Comparison of ENCODE assay signal across 10 cellular contexts in the genomic region with DNA sequence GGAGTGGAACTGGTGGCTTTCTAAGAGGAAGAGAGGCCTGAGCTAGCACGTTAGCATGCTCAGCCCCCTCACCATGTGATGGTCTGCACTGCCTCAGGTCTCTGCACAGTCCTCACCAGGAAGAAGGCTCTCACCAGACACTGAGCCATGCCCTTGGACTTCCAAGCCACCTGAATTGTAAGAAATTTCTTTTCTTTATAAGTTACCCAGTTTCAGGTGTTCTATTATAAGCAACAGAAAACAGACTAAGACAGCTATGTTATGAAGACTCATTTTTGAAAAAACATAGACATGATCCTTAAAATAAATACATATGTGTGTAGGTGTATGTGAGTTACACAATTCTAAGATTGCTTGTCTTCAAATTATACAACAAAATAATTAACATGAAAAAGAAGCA.
DNase-seq lines count a peak whose midpoint lies in the region; ATAC-seq and TF ChIP-seq lines count a peak whose summit lies in the region.
"Had no signal": no experiment of that assay in that cellular context is flagged by ENCODE, and none has a peak within 500 bp of the region (broad histone marks: within the 10 kb centered on the region; RNA-seq: fewer than 3 reads in every experiment).

No MANE protein-coding gene starts in this region.

- H3K9me2 ChIP-seq in Karpas-422 (replicated peaks; ENCODE audit: insufficient read depth, low read length): no peaks in the 10 kb centered on the region

- no peak for DNase-seq in omental fat pad (ENCODE audit: low spot score)
- DNase-seq in Karpas-422: no peak
- no peak for DNase-seq in activated CD4-positive, alpha-beta T cell treated with anti-CD3 and anti-CD28 coated beads for 1 hour
- DNase-seq in stimulated activated CD4-positive, alpha-beta T cell treated with anti-CD3 and anti-CD28 coated beads, Interleukin-4, amount 100 ng/mL, for 24 hours: no peak
- DNase-seq: Calu3; stimulated activated CD4-positive, alpha-beta T cell treated with anti-CD3 and anti-CD28 coated beads, Interleukin-1b, Interleukin-23, amount 100 ng/mL, for 48 hours had no signal

- no peak overlapping the region for H3K4me3 ChIP-seq in OCI-LY3 (ENCODE audit: low read length)
- no peak overlapping the region for H3K4me3 ChIP-seq in Karpas-422 (ENCODE audit: low read length)

- H3K36me3 ChIP-seq in OCI-LY3 (replicated peaks; ENCODE audit: low read depth, low read length): no peaks in the 10 kb centered on the region
- H3K36me3 ChIP-seq in Karpas-422 (ENCODE audit: insufficient read depth, low read length): no peaks in the 10 kb centered on the region

- H4K20me1 ChIP-seq in OCI-LY3 (ENCODE audit: insufficient read depth, low read length) (no peaks in the 10 kb centered on the region), Karpas-422 (ENCODE audit: insufficient read depth, low read depth, low read length) (no peaks in the 10 kb centered on the region)

- no peak overlapping the region for H3K9ac ChIP-seq in OCI-LY3 (ENCODE audit: low read length)
- H3K9ac ChIP-seq in Karpas-422 (ENCODE audit: low read length): no peak overlapping the region

- H3K27ac ChIP-seq in OCI-LY3 (ENCODE audit: low read length) (no peak overlapping the region), Karpas-422 (ENCODE audit: low read length) (no peak overlapping the region)

- no peaks in the 10 kb centered on the region for H3K9me3 ChIP-seq in OCI-LY3 (ENCODE audit: insufficient read depth, low read length)
- H3K9me3 ChIP-seq in Karpas-422 (ENCODE audit: low read length): no peaks in the 10 kb centered on the region

- H3K79me2 ChIP-seq in OCI-LY3 (ENCODE audit: low read length) (no peaks in the 10 kb centered on the region), Karpas-422 (ENCODE audit: low read length) (no peaks in the 10 kb centered on the region)

- H2AFZ ChIP-seq in OCI-LY3 (ENCODE audit: low read depth, low read length) (no peak overlapping the region), Karpas-422 (ENCODE audit: low read length) (no peak overlapping the region)

- H3K4me1 ChIP-seq in OCI-LY3 (ENCODE audit: low read length) (peaks cover 16% of the 10 kb centered on the region), Karpas-422 (ENCODE audit: low read length) (no peaks in the 10 kb centered on the region)

- H3K4me2 ChIP-seq in OCI-LY3 (ENCODE audit: low read length) (peak overlapping the region; percentile 16), Karpas-422 (ENCODE audit: low read depth, low read length, poor library complexity, severe bottlenecking) (no peak overlapping the region)

- peak; percentile 39 for ATAC-seq in GM18873 (IDR thresholded peaks at IDR 0.05; ENCODE audit: low FRiP score, unreplicated experiment)
- ATAC-seq in GM21381 (IDR thresholded peaks at IDR 0.05; ENCODE audit: unreplicated experiment): peak; percentile 43
- ATAC-seq in HG03025 (IDR thresholded peaks at IDR 0.05; ENCODE audit: low FRiP score, unreplicated experiment): peak; percentile 38
- ATAC-seq in omental fat pad (ENCODE audit: low FRiP score): no peak

- H3K27me3 ChIP-seq in OCI-LY3 (ENCODE audit: low read depth, low read length) (no peaks in the 10 kb centered on the region), Karpas-422 (ENCODE audit: low read length) (no peaks in the 10 kb centered on the region)

- TF ChIP-seq CTCF in OCI-LY3 (IDR thresholded peaks at IDR 0.05; ENCODE audit: low read depth, low read length) (no peak), omental fat pad (IDR thresholded peaks at IDR 0.05) (no peak)
